23 cellular contexts compared by ENCODE assay signal in genomic region chr6:141354191-141354950, GRCh38.
DNase-seq lines count a peak whose midpoint lies in the region; ATAC-seq and TF ChIP-seq lines count a peak whose summit lies in the region.
"Had no signal": no experiment of that assay in that cellular context is flagged by ENCODE, and none has a peak within 500 bp of the region (broad histone marks: within the 10 kb centered on the region; RNA-seq: fewer than 3 reads in every experiment).

No MANE protein-coding gene starts in this region.

- H3K36me3 ChIP-seq in GM23338 (ENCODE audit: insufficient read depth) (no peaks in the 10 kb centered on the region), PC-3 (ENCODE audit: low read depth, low read length) (no peaks in the 10 kb centered on the region), tibial nerve (no peaks in the 10 kb centered on the region)

- H3F3A ChIP-seq in GM23338 (replicated peaks; ENCODE audit: low read depth) (no peaks in the 10 kb centered on the region), PC-3 (ENCODE audit: low read length, unreplicated experiment) (no peaks in the 10 kb centered on the region)

- intact Hi-C loops in PC-3 (cut with micrococcal nuclease), result no loop called here

- H3K9me2 ChIP-seq in GM23338 (ENCODE audit: insufficient read depth) (no peaks in the 10 kb centered on the region), PC-3 (replicated peaks; ENCODE audit: low read length) (no peaks in the 10 kb centered on the region)

- no peaks in the 10 kb centered on the region for H3K27me3 Mint-ChIP-seq in GM23338 (ENCODE audit: insufficient read depth, low read depth, poor library complexity)
- H3K27me3 Mint-ChIP-seq: stimulated activated naive CD8-positive, alpha-beta T cell treated with anti-CD3 and anti-CD28 coated beads, Interleukin-15, amount 100 ng/mL, for 72 hours; type B pancreatic cell had no signal

- peaks cover 19% of the 10 kb centered on the region; the same call in 2 of the 3 replicates for H3K36me3 Mint-ChIP-seq in GM23338 (ENCODE audit: low read depth)
- H3K36me3 Mint-ChIP-seq: type B pancreatic cell had no signal

- no peaks in the 10 kb centered on the region for H4K20me1 ChIP-seq in GM23338 (replicated peaks; ENCODE audit: insufficient read depth)
- no peaks in the 10 kb centered on the region for H4K20me1 ChIP-seq in PC-3 (ENCODE audit: low read length)

- no peak overlapping the region for H3K4me3 ChIP-seq in GM23338
- H3K4me3 ChIP-seq in PC-3 (ENCODE audit: low read length), result no peak overlapping the region
- H3K4me3 ChIP-seq in retinal pigment epithelial cell (ENCODE audit: low read length), result no peak overlapping the region
- H3K4me3 ChIP-seq in tibial nerve, result no peak overlapping the region

- DNase-seq in GM23338 (ENCODE audit: low spot score) (peak; percentile 37), PC-3 (no peak), fibroblast of peridontal ligament (ENCODE audit: extremely low read depth) (peak; percentile 70), retinal pigment epithelial cell (ENCODE audit: low read depth) (no peak), tibial nerve (ENCODE audit: low spot score in 2 of 2) (no peak), AML-193 (lab: John Stamatoyannopoulos, UW) (no peak)
- no peak for DNase-seq in central memory CD4-positive, alpha-beta T cell
- DNase-seq: activated CD4-positive, alpha-beta T cell treated with anti-CD3 and anti-CD28 coated beads for 1 hour; activated naive CD4-positive, alpha-beta T cell treated with anti-CD3 and anti-CD28 coated beads for 36 hours; activated T-cell treated with anti-CD3 and anti-CD28 coated beads, Interleukin-2, amount 50 U/mL, for 24 hours; COR-L47; effector memory CD4-positive, alpha-beta T cell; islet precursor cell; KG1; NCI-H1048; NCI-H2029; RPMI8226; stimulated activated CD4-positive, alpha-beta T cell treated with anti-CD3 and anti-CD28 coated beads, Interleukin-4, amount 100 ng/mL, for 4 hours; stimulated activated naive CD8-positive, alpha-beta T cell treated with anti-CD3 and anti-CD28 coated beads, Interleukin-15, amount 100 ng/mL, for 72 hours; T1000 had no signal

- TF ChIP-seq EP300 in tibial nerve (IDR thresholded peaks at IDR 0.05), result no peak

- POLR2A ChIA-PET in PC-3 (lab: Charles Lee; ENCODE audit: unreplicated experiment), result no interaction called here

- H3K9me3 ChIP-seq in PC-3 (ENCODE audit: low read length), result no peaks in the 10 kb centered on the region
- H3K9me3 ChIP-seq in tibial nerve, result peaks cover 0 to 3% (median 0%) of the 10 kb centered on the region in 4 donors

- H3K27ac ChIP-seq in GM23338 (ENCODE audit: low read depth), result no peak overlapping the region
- H3K27ac ChIP-seq in PC-3 (ENCODE audit: low read length), result no peak overlapping the region
- peak overlapping the region in 1 of 4 donors; percentile 42 for H3K27ac ChIP-seq in tibial nerve

- ATAC-seq in GM23338 (no peak), PC-3 (no peak), HG02970 (IDR thresholded peaks at IDR 0.05; ENCODE audit: low FRiP score, unreplicated experiment) (no peak)
- ATAC-seq: SK-N-SH treated with all-trans-retinoic acid at 6 μM for 48 hours; stimulated activated naive CD8-positive, alpha-beta T cell treated with anti-CD3 and anti-CD28 coated beads, Interleukin-15, amount 100 ng/mL, for 72 hours had no signal

- WGBS in tibial nerve, 2 donors, result 81 to 84% methylated on average over 4 of the region's 4 CpGs

- H3K4me3 Mint-ChIP-seq in GM23338, result no peak overlapping the region
- H3K4me3 Mint-ChIP-seq: activated naive CD4-positive, alpha-beta T cell treated with anti-CD3 and anti-CD28 coated beads for 36 hours; activated T-cell treated with anti-CD3 and anti-CD28 coated beads, Interleukin-2, amount 50 U/mL, for 24 hours; stimulated activated naive CD8-positive, alpha-beta T cell treated with anti-CD3 and anti-CD28 coated beads, Interleukin-15, amount 100 ng/mL, for 72 hours; type B pancreatic cell had no signal

- CTCF ChIA-PET in PC-3 (lab: Charles Lee), result no interaction called here

- BruUV-seq in PC-3 (replicated peaks; lab: Mats Ljungman, UMichigan), result no TSS peak

- H3K27me3 ChIP-seq in GM23338 (ENCODE audit: insufficient read depth) (no peaks in the 10 kb centered on the region), PC-3 (ENCODE audit: low read length) (no peaks in the 10 kb centered on the region), tibial nerve (no peaks in the 10 kb centered on the region)

- H3K4me2 ChIP-seq in GM23338 (no peak overlapping the region), PC-3 (ENCODE audit: low read length) (no peak overlapping the region)

- no peak overlapping the region for H3K9ac ChIP-seq in PC-3 (ENCODE audit: low read length)

- no peak overlapping the region for H3K27ac Mint-ChIP-seq in GM23338
- H3K27ac Mint-ChIP-seq: activated naive CD4-positive, alpha-beta T cell treated with anti-CD3 and anti-CD28 coated beads for 36 hours; activated T-cell treated with anti-CD3 and anti-CD28 coated beads, Interleukin-2, amount 50 U/mL, for 24 hours; stimulated activated naive CD8-positive, alpha-beta T cell treated with anti-CD3 and anti-CD28 coated beads, Interleukin-15, amount 100 ng/mL, for 72 hours; type B pancreatic cell had no signal

- H3K9me3 Mint-ChIP-seq in GM23338, result peaks cover 9% of the 10 kb centered on the region
- H3K9me3 Mint-ChIP-seq: activated naive CD4-positive, alpha-beta T cell treated with anti-CD3 and anti-CD28 coated beads for 36 hours had no signal

- no peaks in the 10 kb centered on the region for H3K4me1 Mint-ChIP-seq in GM23338
- H3K4me1 Mint-ChIP-seq: stimulated activated naive CD8-positive, alpha-beta T cell treated with anti-CD3 and anti-CD28 coated beads, Interleukin-15, amount 100 ng/mL, for 72 hours had no signal

- no peak for TF ChIP-seq POLR2A in tibial nerve (IDR thresholded peaks at IDR 0.05)

- H3K4me1 ChIP-seq in GM23338 (ENCODE audit: insufficient read depth) (no peaks in the 10 kb centered on the region), PC-3 (ENCODE audit: insufficient read depth, low read length) (no peaks in the 10 kb centered on the region), tibial nerve (peaks cover 0 to 8% (median 0%) of the 10 kb centered on the region in 4 donors)

- TF ChIP-seq CTCF in GM23338 (conservative IDR thresholded peaks at IDR 0.05; ENCODE audit: low read depth in 2 of 2) (peak; percentile 47 to 55), PC-3 (conservative IDR thresholded peaks at IDR 0.05; ENCODE audit: low read depth, low read length) (peak; percentile 37; the same call in 1 of the 2 replicates), retinal pigment epithelial cell (conservative IDR thresholded peaks at IDR 0.05; ENCODE audit: low read depth, low read length) (peak; percentile 9), tibial nerve (IDR thresholded peaks at IDR 0.05) (no peak)

- H2AFZ ChIP-seq in GM23338, result no peak overlapping the region
- H2AFZ ChIP-seq in PC-3 (ENCODE audit: low read length), result no peak overlapping the region

- H3K79me2 ChIP-seq in GM23338 (replicated peaks; ENCODE audit: insufficient read depth) (no peaks in the 10 kb centered on the region), PC-3 (ENCODE audit: low read length) (no peaks in the 10 kb centered on the region)

Comparison
In these comparisons a context has a peak if more than half of its experiments do, and no peak if none do; other contexts are left out.
1. DNase-seq: peak in GM23338 (single experiment) and fibroblast of peridontal ligament (single experiment); none in PC-3 (single experiment), retinal pigment epithelial cell (single experiment), tibial nerve (0 of 2), AML-193 (0 of 2) and central memory CD4-positive, alpha-beta T cell (single experiment).
2. CTCF ChIP-seq: peak in GM23338 (2 of 2), PC-3 (single experiment) and retinal pigment epithelial cell (single experiment); none in tibial nerve (0 of 5).